8 cellular contexts compared by ENCODE assay signal in the genomic region with DNA sequence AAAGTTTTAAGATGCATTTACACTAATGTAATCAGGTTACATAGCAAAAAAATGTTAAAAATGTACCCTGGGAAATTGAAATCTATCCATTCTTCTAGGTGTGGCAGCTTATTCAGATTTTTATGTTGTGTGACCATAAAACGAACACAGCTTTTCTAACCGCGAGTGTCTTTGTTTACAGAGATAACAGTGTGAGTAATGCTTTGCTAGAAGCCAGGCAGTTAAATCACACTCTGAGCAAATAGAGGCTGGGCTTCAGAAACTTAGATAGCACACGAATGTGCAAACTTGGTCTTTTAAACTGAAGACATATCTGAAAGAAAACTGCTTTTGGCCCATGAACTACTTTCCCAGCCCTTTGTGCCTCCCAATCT.
DNase-seq lines count a peak whose midpoint lies in the region; FAIRE-seq and TF ChIP-seq lines count a peak whose summit lies in the region.

No MANE protein-coding gene starts in this region.

- peaks cover 87% of the 10 kb centered on the region for H3K4me1 ChIP-seq in effector memory CD4-positive, alpha-beta T cell (ENCODE audit: control insufficient read depth, insufficient read depth, low read length, poor library complexity, severe bottlenecking)

- peaks cover 16% of the 10 kb centered on the region for H3K36me3 Mint-ChIP-seq in nephron (ENCODE audit: low read depth)

- peaks cover 86% of the 10 kb centered on the region for H3K4me1 Mint-ChIP-seq in nephron

- H3K4me3 ChIP-seq in effector memory CD4-positive, alpha-beta T cell (ENCODE audit: insufficient read depth, low read depth, low read length, poor library complexity, severe bottlenecking): no peak overlapping the region

- no peaks in the 10 kb centered on the region for H3K9me3 Mint-ChIP-seq in nephron

- H3K27me3 Mint-ChIP-seq in nephron (ENCODE audit: low read depth): no peaks in the 10 kb centered on the region

- no peaks in the 10 kb centered on the region for H3K9me3 ChIP-seq in effector memory CD4-positive, alpha-beta T cell (ENCODE audit: control insufficient read depth, low read length)

- TF ChIP-seq CTCF in nephron (IDR thresholded peaks at IDR 0.05; ENCODE audit: unreplicated experiment in 3 of 3): no peak

- DNase-seq in SIG-M5 treated with dmso at 0.1 percent for 504 hours (lab: John Stamatoyannopoulos, UW; ENCODE audit: unreplicated experiment) (peak; percentile 33), SIG-M5 (lab: John Stamatoyannopoulos, UW) (no peak), RCC 7860 (ENCODE audit: low spot score) (peak; percentile 78), NOMO-1 treated with DMSO at 0.1 percent for 48 hours (lab: John Stamatoyannopoulos, UW; ENCODE audit: unreplicated experiment) (no peak), NCI-H1105 treated with DMSO at 0.1 percent for 48 hours (lab: John Stamatoyannopoulos, UW) (no peak), OCI-M2 (lab: John Stamatoyannopoulos, UW; ENCODE audit: unreplicated experiment) (no peak)
- DNase-seq in effector memory CD4-positive, alpha-beta T cell: no peak

- H3K36me3 ChIP-seq in effector memory CD4-positive, alpha-beta T cell (ENCODE audit: control insufficient read depth, insufficient read depth, low read length): no peaks in the 10 kb centered on the region

- peak overlapping the region; percentile 95 for H3K27ac ChIP-seq in effector memory CD4-positive, alpha-beta T cell (ENCODE audit: insufficient read depth, low read length, poor library complexity, severe bottlenecking)

- FAIRE-seq in RCC 7860 (lab: Jason Lieb, UNC): peak; percentile 71

- H3K27ac Mint-ChIP-seq in nephron: peak overlapping the region; percentile 79 to 95 (median 90)

- H3K4me3 Mint-ChIP-seq in nephron: peak overlapping the region; percentile 3 to 34 (median 13)

- H3K27me3 ChIP-seq in effector memory CD4-positive, alpha-beta T cell (replicated peaks; ENCODE audit: control insufficient read depth, insufficient read depth, low read length, poor library complexity, severe bottlenecking): no peaks in the 10 kb centered on the region

Comparison
In these comparisons a context has a peak if more than half of its experiments do, and no peak if none do; other contexts are left out.
1. DNase-seq: peak in SIG-M5 treated with dmso at 0.1 percent for 504 hours (single experiment) and RCC 7860 (single experiment); none in SIG-M5 (single experiment), effector memory CD4-positive, alpha-beta T cell (0 of 3), NOMO-1 treated with DMSO at 0.1 percent for 48 hours (single experiment), NCI-H1105 treated with DMSO at 0.1 percent for 48 hours (single experiment) and OCI-M2 (single experiment).